ENCODE assay signal across 11 cellular contexts in the genomic region with DNA sequence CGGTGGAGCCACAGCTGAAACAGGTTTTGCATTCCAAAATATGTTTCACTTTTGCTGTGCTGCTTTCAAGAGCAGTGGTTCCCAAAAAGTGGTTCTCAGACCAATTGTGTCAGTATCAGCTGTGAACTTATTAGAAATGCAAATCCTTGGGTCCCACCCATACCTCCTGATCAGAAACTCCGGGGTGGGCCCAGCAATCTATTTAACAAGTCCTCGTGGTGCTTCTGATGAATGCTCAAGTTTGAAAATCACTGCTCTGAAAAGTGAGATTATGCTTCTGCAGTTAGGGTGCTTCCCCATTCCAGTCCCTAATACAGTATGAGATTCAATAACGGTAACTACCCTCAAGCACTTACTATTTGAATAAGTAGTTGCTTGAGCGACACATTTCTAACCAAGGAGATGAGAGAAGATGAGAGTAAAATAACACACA.
DNase-seq lines count a peak whose midpoint lies in the region; ATAC-seq and TF ChIP-seq lines count a peak whose summit lies in the region.
"Had no signal": no experiment of that assay in that cellular context is flagged by ENCODE, and none has a peak within 500 bp of the region (broad histone marks: within the 10 kb centered on the region; RNA-seq: fewer than 3 reads in every experiment).

No MANE protein-coding gene starts in this region.

- in situ Hi-C loops in GM13977 (cut with MboI; ENCODE audit: low pct_unique_long_range_greater_than_20kb, low sequenced_read_pairs, unreplicated experiment): no loop called here

- ATAC-seq in HG02798 (IDR thresholded peaks at IDR 0.05; ENCODE audit: poor library complexity, unreplicated experiment) (peak; percentile 74), HG03439 (IDR thresholded peaks at IDR 0.05; ENCODE audit: unreplicated experiment) (peak; percentile 89)
- ATAC-seq: activated T-cell treated with anti-CD3 and anti-CD28 coated beads, Interleukin-2, amount 50 U/mL, for 4 hours had no signal

- no peak for TF ChIP-seq CTCF in GM13977 (IDR thresholded peaks at IDR 0.05; ENCODE audit: extremely low read depth, insufficient read depth, missing control alignments)
- no peak for TF ChIP-seq CTCF in GM20000 (IDR thresholded peaks at IDR 0.05; ENCODE audit: extremely low read depth, missing control alignments)
- TF ChIP-seq CTCF in GM10248 (IDR thresholded peaks at IDR 0.05; ENCODE audit: control extremely low read depth, extremely low read depth, low read depth, missing control alignments): no peak

- POLR2A ChIA-PET in GM10248 (lab: Yijun Ruan, JAX): no interaction called here

- DNase-seq in GM13977 (ENCODE audit: low spot score) (peak; percentile 13), GM20000 (ENCODE audit: low spot score) (peak; percentile 21), DMS153 treated with DMSO at 0.1 percent for 48 hours (lab: John Stamatoyannopoulos, UW; ENCODE audit: unreplicated experiment) (no peak), GM10248 (ENCODE audit: extremely low spot score) (no peak), NCI-H1092 (lab: John Stamatoyannopoulos, UW) (no peak)
- DNase-seq in stimulated activated CD4-positive, alpha-beta T cell treated with anti-CD3 and anti-CD28 coated beads, Interleukin-12 subunit alpha, Interleukin-12 subunit beta, amount 100 ng/mL, for 4 hours: no peak
- DNase-seq: activated T-cell treated with anti-CD3 and anti-CD28 coated beads, Interleukin-2, amount 50 U/mL, for 4 hours; adrenal gland; ovary had no signal

- CTCF ChIA-PET in GM10248 (lab: Yijun Ruan, JAX): no interaction called here

Comparison
In these comparisons a context has a peak if more than half of its experiments do, and no peak if none do; other contexts are left out.
1. DNase-seq: peak in GM13977 (single experiment) and GM20000 (single experiment); none in stimulated activated CD4-positive, alpha-beta T cell treated with anti-CD3 and anti-CD28 coated beads, Interleukin-12 subunit alpha, Interleukin-12 subunit beta, amount 100 ng/mL, for 4 hours (single experiment), DMS153 treated with DMSO at 0.1 percent for 48 hours (single experiment), GM10248 (single experiment) and NCI-H1092 (single experiment).